In the genomic region with DNA sequence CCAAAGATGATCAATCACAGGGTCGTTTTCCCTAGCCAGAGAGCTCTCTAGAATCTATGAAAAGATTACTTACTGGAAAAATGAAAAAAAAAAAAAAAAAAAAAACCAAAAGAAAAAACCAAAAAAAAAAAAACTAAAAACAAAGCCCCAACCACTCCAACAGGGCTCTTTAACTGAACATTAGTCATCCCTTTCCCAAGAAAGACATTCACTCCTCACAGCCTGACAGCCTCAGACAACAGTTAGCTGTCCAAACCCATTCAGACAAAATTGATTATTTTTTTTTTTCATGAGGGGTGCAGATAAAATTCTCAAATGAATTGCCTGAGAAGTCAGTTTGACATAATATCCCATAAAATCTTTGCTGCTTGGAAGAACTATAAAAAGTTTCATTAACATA, we compare ENCODE assay signal across 1 cellular context.
TF ChIP-seq lines count a peak whose summit lies in the region.

No MANE protein-coding gene starts in this region.

TF ChIP-seq in GM23338, 12 proteins besides CTCF, POLR2A, EP300 and RAD21 (continued from another document):
- TF ChIP-seq, protein P1, sequence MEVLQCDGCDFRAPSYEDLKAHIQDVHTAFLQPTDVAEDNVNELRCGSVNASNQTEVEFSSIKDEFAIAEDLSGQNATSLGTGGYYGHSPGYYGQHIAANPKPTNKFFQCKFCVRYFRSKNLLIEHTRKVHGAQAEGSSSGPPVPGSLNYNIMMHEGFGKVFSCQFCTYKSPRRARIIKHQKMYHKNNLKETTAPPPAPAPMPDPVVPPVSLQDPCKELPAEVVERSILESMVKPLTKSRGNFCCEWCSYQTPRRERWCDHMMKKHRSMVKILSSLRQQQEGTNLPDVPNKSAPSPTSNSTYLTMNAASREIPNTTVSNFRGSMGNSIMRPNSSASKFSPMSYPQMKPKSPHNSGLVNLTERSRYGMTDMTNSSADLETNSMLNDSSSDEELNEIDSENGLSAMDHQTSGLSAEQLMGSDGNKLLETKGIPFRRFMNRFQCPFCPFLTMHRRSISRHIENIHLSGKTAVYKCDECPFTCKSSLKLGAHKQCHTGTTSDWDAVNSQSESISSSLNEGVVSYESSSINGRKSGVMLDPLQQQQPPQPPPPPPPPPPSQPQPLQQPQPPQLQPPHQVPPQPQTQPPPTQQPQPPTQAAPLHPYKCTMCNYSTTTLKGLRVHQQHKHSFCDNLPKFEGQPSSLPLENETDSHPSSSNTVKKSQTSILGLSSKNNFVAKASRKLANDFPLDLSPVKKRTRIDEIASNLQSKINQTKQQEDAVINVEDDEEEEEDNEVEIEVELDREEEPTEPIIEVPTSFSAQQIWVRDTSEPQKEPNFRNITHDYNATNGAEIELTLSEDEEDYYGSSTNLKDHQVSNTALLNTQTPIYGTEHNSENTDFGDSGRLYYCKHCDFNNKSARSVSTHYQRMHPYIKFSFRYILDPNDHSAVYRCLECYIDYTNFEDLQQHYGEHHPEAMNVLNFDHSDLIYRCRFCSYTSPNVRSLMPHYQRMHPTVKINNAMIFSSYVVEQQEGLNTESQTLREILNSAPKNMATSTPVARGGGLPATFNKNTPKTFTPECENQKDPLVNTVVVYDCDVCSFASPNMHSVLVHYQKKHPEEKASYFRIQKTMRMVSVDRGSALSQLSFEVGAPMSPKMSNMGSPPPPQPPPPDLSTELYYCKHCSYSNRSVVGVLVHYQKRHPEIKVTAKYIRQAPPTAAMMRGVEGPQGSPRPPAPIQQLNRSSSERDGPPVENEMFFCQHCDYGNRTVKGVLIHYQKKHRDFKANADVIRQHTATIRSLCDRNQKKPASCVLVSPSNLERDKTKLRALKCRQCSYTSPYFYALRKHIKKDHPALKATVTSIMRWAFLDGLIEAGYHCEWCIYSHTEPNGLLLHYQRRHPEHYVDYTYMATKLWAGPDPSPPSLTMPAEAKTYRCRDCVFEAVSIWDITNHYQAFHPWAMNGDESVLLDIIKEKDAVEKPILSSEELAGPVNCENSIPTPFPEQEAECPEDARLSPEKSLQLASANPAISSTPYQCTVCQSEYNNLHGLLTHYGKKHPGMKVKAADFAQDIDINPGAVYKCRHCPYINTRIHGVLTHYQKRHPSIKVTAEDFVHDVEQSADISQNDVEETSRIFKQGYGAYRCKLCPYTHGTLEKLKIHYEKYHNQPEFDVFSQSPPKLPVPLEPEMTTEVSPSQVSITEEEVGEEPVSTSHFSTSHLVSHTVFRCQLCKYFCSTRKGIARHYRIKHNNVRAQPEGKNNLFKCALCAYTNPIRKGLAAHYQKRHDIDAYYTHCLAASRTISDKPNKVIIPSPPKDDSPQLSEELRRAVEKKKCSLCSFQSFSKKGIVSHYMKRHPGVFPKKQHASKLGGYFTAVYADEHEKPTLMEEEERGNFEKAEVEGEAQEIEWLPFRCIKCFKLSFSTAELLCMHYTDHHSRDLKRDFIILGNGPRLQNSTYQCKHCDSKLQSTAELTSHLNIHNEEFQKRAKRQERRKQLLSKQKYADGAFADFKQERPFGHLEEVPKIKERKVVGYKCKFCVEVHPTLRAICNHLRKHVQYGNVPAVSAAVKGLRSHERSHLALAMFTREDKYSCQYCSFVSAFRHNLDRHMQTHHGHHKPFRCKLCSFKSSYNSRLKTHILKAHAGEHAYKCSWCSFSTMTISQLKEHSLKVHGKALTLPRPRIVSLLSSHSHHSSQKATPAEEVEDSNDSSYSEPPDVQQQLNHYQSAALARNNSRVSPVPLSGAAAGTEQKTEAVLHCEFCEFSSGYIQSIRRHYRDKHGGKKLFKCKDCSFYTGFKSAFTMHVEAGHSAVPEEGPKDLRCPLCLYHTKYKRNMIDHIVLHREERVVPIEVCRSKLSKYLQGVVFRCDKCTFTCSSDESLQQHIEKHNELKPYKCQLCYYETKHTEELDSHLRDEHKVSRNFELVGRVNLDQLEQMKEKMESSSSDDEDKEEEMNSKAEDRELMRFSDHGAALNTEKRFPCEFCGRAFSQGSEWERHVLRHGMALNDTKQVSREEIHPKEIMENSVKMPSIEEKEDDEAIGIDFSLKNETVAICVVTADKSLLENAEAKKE (CRISPR knock-in tag; IDR thresholded peaks at IDR 0.05) = no peak
- TF ChIP-seq, protein P2, sequence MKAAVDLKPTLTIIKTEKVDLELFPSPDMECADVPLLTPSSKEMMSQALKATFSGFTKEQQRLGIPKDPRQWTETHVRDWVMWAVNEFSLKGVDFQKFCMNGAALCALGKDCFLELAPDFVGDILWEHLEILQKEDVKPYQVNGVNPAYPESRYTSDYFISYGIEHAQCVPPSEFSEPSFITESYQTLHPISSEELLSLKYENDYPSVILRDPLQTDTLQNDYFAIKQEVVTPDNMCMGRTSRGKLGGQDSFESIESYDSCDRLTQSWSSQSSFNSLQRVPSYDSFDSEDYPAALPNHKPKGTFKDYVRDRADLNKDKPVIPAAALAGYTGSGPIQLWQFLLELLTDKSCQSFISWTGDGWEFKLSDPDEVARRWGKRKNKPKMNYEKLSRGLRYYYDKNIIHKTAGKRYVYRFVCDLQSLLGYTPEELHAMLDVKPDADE (IDR thresholded peaks at IDR 0.05) = no peak
- TF ChIP-seq JUNB (IDR thresholded peaks at IDR 0.05; ENCODE audit: unreplicated experiment) (no peak), ZNF331 (CRISPR knock-in tag; IDR thresholded peaks at IDR 0.05; ENCODE audit: low read depth) (no peak), ZNF114 (CRISPR knock-in tag; IDR thresholded peaks at IDR 0.05) (no peak), STAT1 (IDR thresholded peaks at IDR 0.05; ENCODE audit: unreplicated experiment) (no peak), EZH2phosphoT487 (IDR thresholded peaks at IDR 0.05; ENCODE audit: unreplicated experiment) (no peak)
- TF ChIP-seq, protein P3, sequence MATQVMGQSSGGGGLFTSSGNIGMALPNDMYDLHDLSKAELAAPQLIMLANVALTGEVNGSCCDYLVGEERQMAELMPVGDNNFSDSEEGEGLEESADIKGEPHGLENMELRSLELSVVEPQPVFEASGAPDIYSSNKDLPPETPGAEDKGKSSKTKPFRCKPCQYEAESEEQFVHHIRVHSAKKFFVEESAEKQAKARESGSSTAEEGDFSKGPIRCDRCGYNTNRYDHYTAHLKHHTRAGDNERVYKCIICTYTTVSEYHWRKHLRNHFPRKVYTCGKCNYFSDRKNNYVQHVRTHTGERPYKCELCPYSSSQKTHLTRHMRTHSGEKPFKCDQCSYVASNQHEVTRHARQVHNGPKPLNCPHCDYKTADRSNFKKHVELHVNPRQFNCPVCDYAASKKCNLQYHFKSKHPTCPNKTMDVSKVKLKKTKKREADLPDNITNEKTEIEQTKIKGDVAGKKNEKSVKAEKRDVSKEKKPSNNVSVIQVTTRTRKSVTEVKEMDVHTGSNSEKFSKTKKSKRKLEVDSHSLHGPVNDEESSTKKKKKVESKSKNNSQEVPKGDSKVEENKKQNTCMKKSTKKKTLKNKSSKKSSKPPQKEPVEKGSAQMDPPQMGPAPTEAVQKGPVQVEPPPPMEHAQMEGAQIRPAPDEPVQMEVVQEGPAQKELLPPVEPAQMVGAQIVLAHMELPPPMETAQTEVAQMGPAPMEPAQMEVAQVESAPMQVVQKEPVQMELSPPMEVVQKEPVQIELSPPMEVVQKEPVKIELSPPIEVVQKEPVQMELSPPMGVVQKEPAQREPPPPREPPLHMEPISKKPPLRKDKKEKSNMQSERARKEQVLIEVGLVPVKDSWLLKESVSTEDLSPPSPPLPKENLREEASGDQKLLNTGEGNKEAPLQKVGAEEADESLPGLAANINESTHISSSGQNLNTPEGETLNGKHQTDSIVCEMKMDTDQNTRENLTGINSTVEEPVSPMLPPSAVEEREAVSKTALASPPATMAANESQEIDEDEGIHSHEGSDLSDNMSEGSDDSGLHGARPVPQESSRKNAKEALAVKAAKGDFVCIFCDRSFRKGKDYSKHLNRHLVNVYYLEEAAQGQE (IDR thresholded peaks at IDR 0.05; ENCODE audit: unreplicated experiment) = no peak
